Comparison of ENCODE assay signal across 9 cellular contexts in genomic region chr2:100105678-100106054, GRCh38. TPM values are rescaled to one million over a fixed set of nuclear protein-coding genes. Genes with fewer than 3 reads are reported as not detected.
DNase-seq lines count a peak whose midpoint lies in the region; TF ChIP-seq lines count a peak whose summit lies in the region.
"Had no signal": no experiment of that assay in that cellular context is flagged by ENCODE, and none has a peak within 500 bp of the region (broad histone marks: within the 10 kb centered on the region; RNA-seq: fewer than 3 reads in every experiment).

No MANE protein-coding gene starts in this region.

- H3K36me3 ChIP-seq in iPS-15b (ENCODE audit: control insufficient read depth, insufficient read depth, low read length) (no peaks in the 10 kb centered on the region), smooth muscle cell (ENCODE audit: low read depth) (no peaks in the 10 kb centered on the region)

- no peak overlapping the region for H3K27ac Mint-ChIP-seq in activated CD4-positive, alpha-beta memory T cell treated with anti-CD3 and anti-CD28 coated beads, Interleukin-2, amount 10 ng/mL, durations not matched to agents 7 days and 5 days

- POLR2A ChIA-PET in activated CD4-positive, alpha-beta memory T cell treated with anti-CD3 and anti-CD28 coated beads, Interleukin-2, amount 10 ng/mL, durations not matched to agents 7 days and 5 days (lab: Charles Lee): no interaction called here

- H3K9ac ChIP-seq in iPS-15b (ENCODE audit: low read depth, low read length) (no peak overlapping the region), smooth muscle cell (ENCODE audit: low read depth) (no peak overlapping the region)

- CTCF ChIA-PET in activated CD4-positive, alpha-beta memory T cell treated with anti-CD3 and anti-CD28 coated beads, Interleukin-2, amount 10 ng/mL, durations not matched to agents 7 days and 5 days (lab: Charles Lee): no interaction called here

- H3K27ac ChIP-seq in smooth muscle cell (ENCODE audit: low read depth): no peak overlapping the region

- H3K4me3 Mint-ChIP-seq in activated CD4-positive, alpha-beta memory T cell treated with anti-CD3 and anti-CD28 coated beads, Interleukin-2, amount 10 ng/mL, durations not matched to agents 7 days and 5 days: peak overlapping the region; percentile 37

- H3K4me2 ChIP-seq in smooth muscle cell: peak overlapping the region; percentile 89

- no peak for DNase-seq in activated CD4-positive, alpha-beta memory T cell treated with anti-CD3 and anti-CD28 coated beads, Interleukin-2, amount 10 ng/mL, durations not matched to agents 7 days and 5 days
- DNase-seq in smooth muscle cell (lab: John Stamatoyannopoulos, UW; ENCODE audit: unreplicated experiment) (no peak), DMS53 (lab: John Stamatoyannopoulos, UW) (no peak), SIG-M5 treated with dmso at 0.1 percent for 504 hours (lab: John Stamatoyannopoulos, UW; ENCODE audit: unreplicated experiment) (no peak), CD1c-positive myeloid dendritic cell (ENCODE audit: extremely low spot score) (no peak)
- DNase-seq in activated CD4-positive, CD25-positive, alpha-beta regulatory T cell treated with anti-CD3 and anti-CD28 coated beads, Interleukin-2, amount 50 U/mL, for 72 hours: no peak
- DNase-seq: NCI-H2107 had no signal

- peaks cover 3% of the 10 kb centered on the region for H3K36me3 Mint-ChIP-seq in activated CD4-positive, alpha-beta memory T cell treated with anti-CD3 and anti-CD28 coated beads, Interleukin-2, amount 10 ng/mL, durations not matched to agents 7 days and 5 days (ENCODE audit: low read depth)

- peak overlapping the region; percentile 70 for H3K4me3 ChIP-seq in GM12875 (ENCODE audit: low read depth, low read length)
- H3K4me3 ChIP-seq in iPS-15b (ENCODE audit: low read depth, low read length): peak overlapping the region; percentile 60
- peak overlapping the region; percentile 50 for H3K4me3 ChIP-seq in smooth muscle cell

- no peaks in the 10 kb centered on the region for H3K79me2 ChIP-seq in smooth muscle cell (ENCODE audit: low read depth)

- H3K27me3 Mint-ChIP-seq in activated CD4-positive, alpha-beta memory T cell treated with anti-CD3 and anti-CD28 coated beads, Interleukin-2, amount 10 ng/mL, durations not matched to agents 7 days and 5 days: peaks cover 30% of the 10 kb centered on the region

- H2AFZ ChIP-seq in smooth muscle cell (ENCODE audit: low read depth): no peak overlapping the region

- WGBS in smooth muscle cell (ENCODE audit: low lambda C conversion rate): 19% methylated on average over 12 of the region's 12 CpGs

- no peaks in the 10 kb centered on the region for H3K9me3 ChIP-seq in iPS-15b (ENCODE audit: control insufficient read depth, insufficient read depth, low read length)
- no peaks in the 10 kb centered on the region for H3K9me3 ChIP-seq in smooth muscle cell (replicated peaks; ENCODE audit: low read depth)

- TF ChIP-seq CTCF in GM12875 (IDR thresholded peaks at IDR 0.05; ENCODE audit: borderline replicate concordance, insufficient read depth, low read depth, low read length) (no peak), smooth muscle cell (IDR thresholded peaks at IDR 0.05; ENCODE audit: borderline replicate concordance, insufficient read depth, poor library complexity, severe bottlenecking) (no peak)

- H3K27me3 ChIP-seq in iPS-15b (ENCODE audit: control insufficient read depth, insufficient read depth, low read length) (peaks cover 63% of the 10 kb centered on the region), smooth muscle cell (ENCODE audit: low read depth) (peaks cover 64% of the 10 kb centered on the region)

- no peaks in the 10 kb centered on the region for H3F3A ChIP-seq in smooth muscle cell (ENCODE audit: low read depth)

- peaks cover 6% of the 10 kb centered on the region for H3K4me1 Mint-ChIP-seq in activated CD4-positive, alpha-beta memory T cell treated with anti-CD3 and anti-CD28 coated beads, Interleukin-2, amount 10 ng/mL, durations not matched to agents 7 days and 5 days

- H3K4me1 ChIP-seq in iPS-15b (ENCODE audit: control insufficient read depth, insufficient read depth, low read length): peaks cover 7% of the 10 kb centered on the region
- peaks cover 14% of the 10 kb centered on the region for H3K4me1 ChIP-seq in smooth muscle cell (ENCODE audit: low read depth)

- H3K9me3 Mint-ChIP-seq in activated CD4-positive, alpha-beta memory T cell treated with anti-CD3 and anti-CD28 coated beads, Interleukin-2, amount 10 ng/mL, durations not matched to agents 7 days and 5 days: no peaks in the 10 kb centered on the region

- no peaks in the 10 kb centered on the region for H4K20me1 ChIP-seq in smooth muscle cell (ENCODE audit: low read depth)

RNA-seq across cellular contexts. Expression of gene AFF3, which starts 36.7 kb away (rescaled TPM):
- under 1 TPM; 0.03 TPM for total RNA-seq in activated CD4-positive, alpha-beta memory T cell treated with anti-CD3 and anti-CD28 coated beads, Interleukin-2, amount 10 ng/mL, durations not matched to agents 7 days and 5 days
- 0.27 and 2.6 TPM in 2 replicates for total RNA-seq in smooth muscle cell
- 0.39 TPM in 1 of 2 replicates, not detected in the other for polyA plus RNA-seq in smooth muscle cell
